Comparison of ENCODE assay signal across 8 cellular contexts in genomic region chr15:87394676-87395075, GRCh38.
"Had no signal": no experiment of that assay in that cellular context is flagged by ENCODE, and none has a peak within 500 bp of the region (broad histone marks: within the 10 kb centered on the region; RNA-seq: fewer than 3 reads in every experiment).

No MANE protein-coding gene starts in this region.

- DNase-seq: GM23248, GOT3, H7, HFFc6, IMR-90 had no signal

- H3K27ac ChIP-seq: GM23248, HL-60 had no signal

- H3K4me1 ChIP-seq: HAP-1 had no signal

- H3K36me3 ChIP-seq: HAP-1 had no signal

- H3K9ac ChIP-seq: GM23248 had no signal

- H2AFZ ChIP-seq: GM23248 had no signal

- ATAC-seq: HCT116 had no signal

- H3K4me3 ChIP-seq: GM23248, HAP-1 had no signal
